In genomic region chr18:37362158-37362890, GRCh38 we compare ENCODE assay signal across 22 cellular contexts.
A peak's percentile ranks its signal among the peaks of the same experiment; 100 is the strongest.
DNase-seq lines count a peak whose midpoint lies in the region; ATAC-seq and TF ChIP-seq lines count a peak whose summit lies in the region.
"Had no signal": no experiment of that assay in that cellular context is flagged by ENCODE, and none has a peak within 500 bp of the region (broad histone marks: within the 10 kb centered on the region; RNA-seq: fewer than 3 reads in every experiment).

No MANE protein-coding gene starts in this region.

- peak overlapping the region; percentile 40; the same call in 1 of the 2 replicates for H3K4me3 ChIP-seq in iPS-20b (ENCODE audit: low read length)
- H3K4me3 ChIP-seq: esophagus squamous epithelium, MG63, pancreas had no signal

- H3K36me3 ChIP-seq in iPS-20b (ENCODE audit: insufficient read depth, low read depth, low read length) = no peaks in the 10 kb centered on the region
- H3K36me3 ChIP-seq: esophagus squamous epithelium, MG63, pancreas had no signal

- peaks cover 100% of the 10 kb centered on the region for H3K27me3 ChIP-seq in iPS-20b (ENCODE audit: insufficient read depth, low read length)
- H3K27me3 ChIP-seq: MG63, pancreas had no signal

- no peak overlapping the region for H3K27ac ChIP-seq in iPS-20b (ENCODE audit: low read length)
- H3K27ac ChIP-seq: esophagus squamous epithelium, pancreas had no signal

- ATAC-seq in SK-N-SH treated with all-trans-retinoic acid at 6 μM for 48 hours (no peak), HG02759 (IDR thresholded peaks at IDR 0.05; ENCODE audit: unreplicated experiment) (no peak)
- ATAC-seq: activated CD8-positive, alpha-beta T cell treated with anti-CD3 and anti-CD28 coated beads, Interleukin-2, amount 10 ng/mL, durations not matched to agents 7 days and 5 days; Panc1; pancreas had no signal

- peak; percentile 34 for DNase-seq in NCI-H2107 treated with DMSO at 0.1 percent for 48 hours (lab: John Stamatoyannopoulos, UW; ENCODE audit: unreplicated experiment)
- no peak for DNase-seq in NCI-H2107 (lab: John Stamatoyannopoulos, UW)
- peak; percentile 1 for DNase-seq in SW480 (ENCODE audit: low spot score)
- no peak for DNase-seq in NCI-H774 (lab: John Stamatoyannopoulos, UW)
- no peak for DNase-seq in COLO829 (ENCODE audit: low spot score)
- DNase-seq: activated CD4-positive, CD25-positive, alpha-beta regulatory T cell; activated CD8-positive, alpha-beta T cell treated with anti-CD3 and anti-CD28 coated beads, Interleukin-2, amount 10 ng/mL, durations not matched to agents 7 days and 5 days; activated naive CD4-positive, alpha-beta T cell treated with anti-CD3 and anti-CD28 coated beads for 36 hours; activated T-cell treated with anti-CD3 and anti-CD28 coated beads, Interleukin-2, amount 50 U/mL, for 24 hours; aorta; effector CD8-positive, alpha-beta T cell; esophagus squamous epithelium; GOT3; MG63; NCI-H2029; NCI-H510A treated with DMSO at 0.1 percent for 48 hours; pancreas; stimulated activated naive CD4-positive, alpha-beta T cell had no signal

- H3K9ac ChIP-seq in iPS-20b (ENCODE audit: low read depth, low read length) = no peak overlapping the region

- peaks cover 14% of the 10 kb centered on the region for H3K4me1 ChIP-seq in iPS-20b (ENCODE audit: insufficient read depth, low read length)

- H3K9me3 ChIP-seq in iPS-20b (ENCODE audit: insufficient read depth, low read depth, low read length) = no peaks in the 10 kb centered on the region
- H3K9me3 ChIP-seq: esophagus squamous epithelium, MG63, pancreas had no signal

TF ChIP-seq in SK-N-SH treated with all-trans-retinoic acid at 6 μM for 48 hours, 23 proteins besides CTCF, POLR2A, EP300 and RAD21:
- TF ChIP-seq ARNTL (CRISPR knock-in tag; IDR thresholded peaks at IDR 0.05; ENCODE audit: borderline replicate concordance, low read depth) (no peak), ZNF565 (CRISPR knock-in tag; conservative IDR thresholded peaks at IDR 0.05; ENCODE audit: low read depth) (no peak), BACH2 (CRISPR knock-in tag; IDR thresholded peaks at IDR 0.05; ENCODE audit: borderline replicate concordance) (no peak), ZC3H10 (CRISPR knock-in tag; IDR thresholded peaks at IDR 0.05) (no peak), OSR1 (CRISPR knock-in tag; IDR thresholded peaks at IDR 0.05) (no peak), ESRRG (CRISPR knock-in tag; IDR thresholded peaks at IDR 0.05) (no peak), ZNF70 (CRISPR knock-in tag; IDR thresholded peaks at IDR 0.05) (no peak), PPARA (CRISPR knock-in tag; IDR thresholded peaks at IDR 0.05; ENCODE audit: borderline replicate concordance) (no peak), ZFP3 (CRISPR knock-in tag; IDR thresholded peaks at IDR 0.05) (no peak), ISL1 (CRISPR knock-in tag; IDR thresholded peaks at IDR 0.05) (no peak), ZFP30 (CRISPR knock-in tag; IDR thresholded peaks at IDR 0.05) (no peak), GLIS3 (CRISPR knock-in tag; IDR thresholded peaks at IDR 0.05) (no peak), TOX (CRISPR knock-in tag; IDR thresholded peaks at IDR 0.05; ENCODE audit: borderline replicate concordance) (no peak), ZNF8 (CRISPR knock-in tag; IDR thresholded peaks at IDR 0.05) (no peak), CSRNP3 (CRISPR knock-in tag; IDR thresholded peaks at IDR 0.05) (no peak), POU6F1 (CRISPR knock-in tag; IDR thresholded peaks at IDR 0.05; ENCODE audit: borderline replicate concordance, low read depth) (no peak), RARB (CRISPR knock-in tag; IDR thresholded peaks at IDR 0.05) (no peak), CREB5 (CRISPR knock-in tag; IDR thresholded peaks at IDR 0.05; ENCODE audit: low read depth) (no peak), PATZ1 (CRISPR knock-in tag; IDR thresholded peaks at IDR 0.05; ENCODE audit: borderline replicate concordance) (no peak)

Comparison
In these comparisons a context has a peak if more than half of its experiments do, and no peak if none do; other contexts are left out.
1. DNase-seq: peak in NCI-H2107 treated with DMSO at 0.1 percent for 48 hours (single experiment) and SW480 (single experiment); none in NCI-H2107 (single experiment), NCI-H774 (single experiment) and COLO829 (single experiment).